Comparison of ENCODE assay signal across 1 cellular context in the genomic region with DNA sequence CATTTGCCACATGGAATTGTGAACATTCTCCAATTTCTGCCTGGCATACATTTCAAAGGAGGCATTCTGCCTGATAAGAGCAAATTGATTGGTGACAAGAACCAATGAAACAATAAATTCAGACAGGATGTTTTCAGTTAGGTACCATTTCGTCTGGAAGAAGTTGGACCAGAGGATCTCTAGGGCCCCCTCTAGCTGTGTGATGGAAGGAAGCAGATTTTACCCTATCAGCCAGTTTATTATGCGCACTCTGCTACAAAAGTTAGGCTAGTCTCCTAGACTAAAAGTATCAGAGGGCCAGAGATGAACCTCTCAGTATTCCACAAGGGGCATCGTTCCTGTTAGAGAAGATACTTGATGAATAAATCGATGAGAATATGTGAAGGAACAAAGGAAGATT.
TF ChIP-seq lines count a peak whose summit lies in the region.

No MANE protein-coding gene starts in this region.

TF ChIP-seq in K562, 482 proteins besides CTCF, POLR2A, EP300 and RAD21 (continued from another document):
- TF ChIP-seq, protein P1, sequence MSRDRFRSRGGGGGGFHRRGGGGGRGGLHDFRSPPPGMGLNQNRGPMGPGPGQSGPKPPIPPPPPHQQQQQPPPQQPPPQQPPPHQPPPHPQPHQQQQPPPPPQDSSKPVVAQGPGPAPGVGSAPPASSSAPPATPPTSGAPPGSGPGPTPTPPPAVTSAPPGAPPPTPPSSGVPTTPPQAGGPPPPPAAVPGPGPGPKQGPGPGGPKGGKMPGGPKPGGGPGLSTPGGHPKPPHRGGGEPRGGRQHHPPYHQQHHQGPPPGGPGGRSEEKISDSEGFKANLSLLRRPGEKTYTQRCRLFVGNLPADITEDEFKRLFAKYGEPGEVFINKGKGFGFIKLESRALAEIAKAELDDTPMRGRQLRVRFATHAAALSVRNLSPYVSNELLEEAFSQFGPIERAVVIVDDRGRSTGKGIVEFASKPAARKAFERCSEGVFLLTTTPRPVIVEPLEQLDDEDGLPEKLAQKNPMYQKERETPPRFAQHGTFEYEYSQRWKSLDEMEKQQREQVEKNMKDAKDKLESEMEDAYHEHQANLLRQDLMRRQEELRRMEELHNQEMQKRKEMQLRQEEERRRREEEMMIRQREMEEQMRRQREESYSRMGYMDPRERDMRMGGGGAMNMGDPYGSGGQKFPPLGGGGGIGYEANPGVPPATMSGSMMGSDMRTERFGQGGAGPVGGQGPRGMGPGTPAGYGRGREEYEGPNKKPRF (IDR thresholded peaks at IDR 0.05; ENCODE audit: low read depth, low read length), result no peak
- no peak for TF ChIP-seq KLF16 (IDR thresholded peaks at IDR 0.05)
- TF ChIP-seq ZNF785 (CRISPR knock-in tag; IDR thresholded peaks at IDR 0.05), result no peak
- TF ChIP-seq FOXJ3 (CRISPR knock-in tag; IDR thresholded peaks at IDR 0.05), result no peak
- TF ChIP-seq MCM2 (IDR thresholded peaks at IDR 0.05; ENCODE audit: low read depth), result no peak
- no peak for TF ChIP-seq POLR2G (IDR thresholded peaks at IDR 0.05; ENCODE audit: low read depth, low read length)
- no peak for TF ChIP-seq TCF3 (CRISPR knock-in tag; IDR thresholded peaks at IDR 0.05)
- TF ChIP-seq ZNF696 (CRISPR knock-in tag; conservative IDR thresholded peaks at IDR 0.05), result no peak
- TF ChIP-seq, protein P2, sequence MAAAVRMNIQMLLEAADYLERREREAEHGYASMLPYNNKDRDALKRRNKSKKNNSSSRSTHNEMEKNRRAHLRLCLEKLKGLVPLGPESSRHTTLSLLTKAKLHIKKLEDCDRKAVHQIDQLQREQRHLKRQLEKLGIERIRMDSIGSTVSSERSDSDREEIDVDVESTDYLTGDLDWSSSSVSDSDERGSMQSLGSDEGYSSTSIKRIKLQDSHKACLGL (CRISPR knock-in tag; IDR thresholded peaks at IDR 0.05; ENCODE audit: borderline replicate concordance, poor library complexity, severe bottlenecking), result no peak
- no peak for TF ChIP-seq MAZ (CRISPR knock-in tag; conservative IDR thresholded peaks at IDR 0.05 in 1 of 2, IDR thresholded peaks at IDR 0.05 in 1 of 2)
- TF ChIP-seq POLR3A (IDR thresholded peaks at IDR 0.05; ENCODE audit: borderline replicate concordance, extremely low read depth, insufficient read depth, insufficient read length), result no peak
- no peak for TF ChIP-seq ZNF436 (CRISPR knock-in tag; IDR thresholded peaks at IDR 0.05)
- TF ChIP-seq MCM3 (IDR thresholded peaks at IDR 0.05), result no peak
- TF ChIP-seq TSC22D4 (tag; IDR thresholded peaks at IDR 0.05), result no peak
